8 cellular contexts compared by ENCODE assay signal in the genomic region with DNA sequence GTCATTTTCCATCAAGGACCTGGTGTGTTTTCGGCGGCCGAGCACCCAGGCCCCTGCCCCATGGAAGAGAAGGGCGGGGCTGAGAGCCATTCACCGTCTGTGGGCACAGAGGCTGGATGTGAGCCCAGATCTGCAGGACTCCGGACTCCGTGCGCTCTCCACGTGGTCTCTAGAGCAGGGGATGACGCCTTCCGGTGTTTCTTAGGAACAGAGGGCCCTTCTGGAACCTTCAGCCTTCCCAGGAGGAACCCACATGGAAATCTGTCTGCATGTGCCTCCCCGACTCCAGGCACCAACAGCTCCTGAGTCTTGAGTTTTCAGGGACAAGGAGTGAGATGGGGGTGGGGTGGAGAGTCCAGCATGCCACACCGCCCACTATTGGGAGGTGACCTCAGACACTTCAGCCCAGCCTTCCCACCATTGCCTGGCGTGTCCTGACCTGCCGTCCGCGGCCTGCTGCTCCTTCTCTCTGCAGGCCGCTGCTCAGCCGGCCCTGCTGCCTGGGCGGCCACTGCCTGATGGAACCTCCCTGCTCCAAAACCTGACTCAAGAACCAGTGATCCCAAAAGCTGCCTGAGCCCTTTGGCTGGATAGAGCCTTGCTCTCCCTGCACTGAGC. TPM values are rescaled to one million over a fixed set of nuclear protein-coding genes. Genes with fewer than 3 reads are reported as not detected.
DNase-seq lines count a peak whose midpoint lies in the region; ATAC-seq and TF ChIP-seq lines count a peak whose summit lies in the region.

No MANE protein-coding gene starts in this region.

- H3K27ac ChIP-seq in VCaP (peak overlapping the region; percentile 97; the same call in 1 of the 2 replicates), parathyroid adenoma (no peak overlapping the region)

- intact Hi-C loops in cardiac septum (cut with DNase I) = loop anchor here (2.0 kb wide), 1 partner anchor 111 kb away; no protein-coding TSS in a partner anchor

- peak overlapping the region; percentile 2 for H3K4me3 ChIP-seq in parathyroid adenoma (ENCODE audit: low read depth, low read length)

- TF ChIP-seq CTCF in VCaP (conservative IDR thresholded peaks at IDR 0.05) (no peak), parathyroid adenoma (IDR thresholded peaks at IDR 0.05) (no peak)

- H3K4me2 ChIP-seq in parathyroid adenoma (ENCODE audit: low read length) = peak overlapping the region; percentile 37

- ATAC-seq in GM19455 (IDR thresholded peaks at IDR 0.05; ENCODE audit: unreplicated experiment) (no peak), GM19452 (IDR thresholded peaks at IDR 0.05; ENCODE audit: unreplicated experiment) (no peak)

- peak; percentile 89 for DNase-seq in DMS79 (lab: John Stamatoyannopoulos, UW)
- DNase-seq in cardiac septum (ENCODE audit: low spot score) = peak; percentile 80
- no peak for DNase-seq in ecto neural progenitor cell (ENCODE audit: low spot score)
- no peak for DNase-seq in GM03348 (ENCODE audit: low spot score)

- H2AFZ ChIP-seq in parathyroid adenoma = no peak overlapping the region

- H3K79me2 ChIP-seq in parathyroid adenoma = peaks cover 19% of the 10 kb centered on the region

- no peaks in the 10 kb centered on the region for H3K36me3 ChIP-seq in parathyroid adenoma (ENCODE audit: control insufficient read depth, insufficient read depth, low read length)

- no peaks in the 10 kb centered on the region for H3K27me3 ChIP-seq in parathyroid adenoma (ENCODE audit: control insufficient read depth, insufficient read depth, low read length)

- no peaks in the 10 kb centered on the region for H3K9me3 ChIP-seq in parathyroid adenoma (ENCODE audit: control insufficient read depth, low read length)

- H3K9ac ChIP-seq in parathyroid adenoma = no peak overlapping the region

- H3K4me1 ChIP-seq in parathyroid adenoma = no peaks in the 10 kb centered on the region

RNA-seq across cellular contexts. Expression of a gene that starts 2.4 kb away (rescaled TPM):
- 42.6 TPM for total RNA-seq in cardiac septum

Comparison
In these comparisons a context has a peak if more than half of its experiments do, and no peak if none do; other contexts are left out.
1. DNase-seq: peak in DMS79 (single experiment) and cardiac septum (single experiment); none in ecto neural progenitor cell (single experiment) and GM03348 (single experiment).